ENCODE assay signal across 1 cellular context in the genomic region with DNA sequence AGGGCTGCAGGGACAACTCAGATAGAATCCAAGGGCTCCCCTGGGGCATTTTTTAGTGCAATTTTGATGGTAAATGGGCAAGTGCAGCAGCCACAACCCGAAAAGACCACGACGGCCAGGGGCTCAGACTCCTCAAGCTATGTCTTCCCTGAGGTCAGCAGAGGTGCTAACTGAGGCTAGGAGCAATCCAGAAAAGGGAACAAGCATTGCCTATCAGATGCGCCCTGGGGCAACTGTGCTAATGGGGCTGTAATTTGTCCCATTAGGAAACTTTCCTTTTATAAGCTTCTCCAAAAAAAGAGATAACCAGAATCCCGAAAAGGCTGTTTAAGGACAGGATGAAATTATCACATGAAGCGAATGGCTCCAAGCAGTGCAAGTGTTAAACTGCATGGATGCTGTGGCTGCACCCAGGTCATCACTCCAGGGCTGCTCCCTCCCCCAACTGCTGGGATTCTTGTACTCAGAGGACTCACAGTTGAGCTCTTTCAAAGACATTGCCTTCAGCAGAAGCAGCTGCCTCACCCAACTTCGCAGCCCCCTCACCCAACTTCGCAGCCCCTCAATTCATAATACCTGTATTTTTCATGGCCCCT.
TF ChIP-seq lines count a peak whose summit lies in the region.

No MANE protein-coding gene starts in this region.

TF ChIP-seq in GM23338, 12 proteins besides CTCF, POLR2A, EP300 and RAD21:
- TF ChIP-seq, protein P1, sequence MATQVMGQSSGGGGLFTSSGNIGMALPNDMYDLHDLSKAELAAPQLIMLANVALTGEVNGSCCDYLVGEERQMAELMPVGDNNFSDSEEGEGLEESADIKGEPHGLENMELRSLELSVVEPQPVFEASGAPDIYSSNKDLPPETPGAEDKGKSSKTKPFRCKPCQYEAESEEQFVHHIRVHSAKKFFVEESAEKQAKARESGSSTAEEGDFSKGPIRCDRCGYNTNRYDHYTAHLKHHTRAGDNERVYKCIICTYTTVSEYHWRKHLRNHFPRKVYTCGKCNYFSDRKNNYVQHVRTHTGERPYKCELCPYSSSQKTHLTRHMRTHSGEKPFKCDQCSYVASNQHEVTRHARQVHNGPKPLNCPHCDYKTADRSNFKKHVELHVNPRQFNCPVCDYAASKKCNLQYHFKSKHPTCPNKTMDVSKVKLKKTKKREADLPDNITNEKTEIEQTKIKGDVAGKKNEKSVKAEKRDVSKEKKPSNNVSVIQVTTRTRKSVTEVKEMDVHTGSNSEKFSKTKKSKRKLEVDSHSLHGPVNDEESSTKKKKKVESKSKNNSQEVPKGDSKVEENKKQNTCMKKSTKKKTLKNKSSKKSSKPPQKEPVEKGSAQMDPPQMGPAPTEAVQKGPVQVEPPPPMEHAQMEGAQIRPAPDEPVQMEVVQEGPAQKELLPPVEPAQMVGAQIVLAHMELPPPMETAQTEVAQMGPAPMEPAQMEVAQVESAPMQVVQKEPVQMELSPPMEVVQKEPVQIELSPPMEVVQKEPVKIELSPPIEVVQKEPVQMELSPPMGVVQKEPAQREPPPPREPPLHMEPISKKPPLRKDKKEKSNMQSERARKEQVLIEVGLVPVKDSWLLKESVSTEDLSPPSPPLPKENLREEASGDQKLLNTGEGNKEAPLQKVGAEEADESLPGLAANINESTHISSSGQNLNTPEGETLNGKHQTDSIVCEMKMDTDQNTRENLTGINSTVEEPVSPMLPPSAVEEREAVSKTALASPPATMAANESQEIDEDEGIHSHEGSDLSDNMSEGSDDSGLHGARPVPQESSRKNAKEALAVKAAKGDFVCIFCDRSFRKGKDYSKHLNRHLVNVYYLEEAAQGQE (IDR thresholded peaks at IDR 0.05; ENCODE audit: unreplicated experiment) = no peak
- TF ChIP-seq NANOG (IDR thresholded peaks at IDR 0.05; ENCODE audit: borderline replicate concordance) (no peak), ZNF331 (CRISPR knock-in tag; IDR thresholded peaks at IDR 0.05; ENCODE audit: low read depth) (no peak), EZH2phosphoT487 (IDR thresholded peaks at IDR 0.05; ENCODE audit: unreplicated experiment) (no peak), STAT1 (IDR thresholded peaks at IDR 0.05; ENCODE audit: unreplicated experiment) (no peak), JUNB (IDR thresholded peaks at IDR 0.05; ENCODE audit: unreplicated experiment) (no peak), ZNF114 (CRISPR knock-in tag; IDR thresholded peaks at IDR 0.05) (no peak)
- TF ChIP-seq, protein P2, sequence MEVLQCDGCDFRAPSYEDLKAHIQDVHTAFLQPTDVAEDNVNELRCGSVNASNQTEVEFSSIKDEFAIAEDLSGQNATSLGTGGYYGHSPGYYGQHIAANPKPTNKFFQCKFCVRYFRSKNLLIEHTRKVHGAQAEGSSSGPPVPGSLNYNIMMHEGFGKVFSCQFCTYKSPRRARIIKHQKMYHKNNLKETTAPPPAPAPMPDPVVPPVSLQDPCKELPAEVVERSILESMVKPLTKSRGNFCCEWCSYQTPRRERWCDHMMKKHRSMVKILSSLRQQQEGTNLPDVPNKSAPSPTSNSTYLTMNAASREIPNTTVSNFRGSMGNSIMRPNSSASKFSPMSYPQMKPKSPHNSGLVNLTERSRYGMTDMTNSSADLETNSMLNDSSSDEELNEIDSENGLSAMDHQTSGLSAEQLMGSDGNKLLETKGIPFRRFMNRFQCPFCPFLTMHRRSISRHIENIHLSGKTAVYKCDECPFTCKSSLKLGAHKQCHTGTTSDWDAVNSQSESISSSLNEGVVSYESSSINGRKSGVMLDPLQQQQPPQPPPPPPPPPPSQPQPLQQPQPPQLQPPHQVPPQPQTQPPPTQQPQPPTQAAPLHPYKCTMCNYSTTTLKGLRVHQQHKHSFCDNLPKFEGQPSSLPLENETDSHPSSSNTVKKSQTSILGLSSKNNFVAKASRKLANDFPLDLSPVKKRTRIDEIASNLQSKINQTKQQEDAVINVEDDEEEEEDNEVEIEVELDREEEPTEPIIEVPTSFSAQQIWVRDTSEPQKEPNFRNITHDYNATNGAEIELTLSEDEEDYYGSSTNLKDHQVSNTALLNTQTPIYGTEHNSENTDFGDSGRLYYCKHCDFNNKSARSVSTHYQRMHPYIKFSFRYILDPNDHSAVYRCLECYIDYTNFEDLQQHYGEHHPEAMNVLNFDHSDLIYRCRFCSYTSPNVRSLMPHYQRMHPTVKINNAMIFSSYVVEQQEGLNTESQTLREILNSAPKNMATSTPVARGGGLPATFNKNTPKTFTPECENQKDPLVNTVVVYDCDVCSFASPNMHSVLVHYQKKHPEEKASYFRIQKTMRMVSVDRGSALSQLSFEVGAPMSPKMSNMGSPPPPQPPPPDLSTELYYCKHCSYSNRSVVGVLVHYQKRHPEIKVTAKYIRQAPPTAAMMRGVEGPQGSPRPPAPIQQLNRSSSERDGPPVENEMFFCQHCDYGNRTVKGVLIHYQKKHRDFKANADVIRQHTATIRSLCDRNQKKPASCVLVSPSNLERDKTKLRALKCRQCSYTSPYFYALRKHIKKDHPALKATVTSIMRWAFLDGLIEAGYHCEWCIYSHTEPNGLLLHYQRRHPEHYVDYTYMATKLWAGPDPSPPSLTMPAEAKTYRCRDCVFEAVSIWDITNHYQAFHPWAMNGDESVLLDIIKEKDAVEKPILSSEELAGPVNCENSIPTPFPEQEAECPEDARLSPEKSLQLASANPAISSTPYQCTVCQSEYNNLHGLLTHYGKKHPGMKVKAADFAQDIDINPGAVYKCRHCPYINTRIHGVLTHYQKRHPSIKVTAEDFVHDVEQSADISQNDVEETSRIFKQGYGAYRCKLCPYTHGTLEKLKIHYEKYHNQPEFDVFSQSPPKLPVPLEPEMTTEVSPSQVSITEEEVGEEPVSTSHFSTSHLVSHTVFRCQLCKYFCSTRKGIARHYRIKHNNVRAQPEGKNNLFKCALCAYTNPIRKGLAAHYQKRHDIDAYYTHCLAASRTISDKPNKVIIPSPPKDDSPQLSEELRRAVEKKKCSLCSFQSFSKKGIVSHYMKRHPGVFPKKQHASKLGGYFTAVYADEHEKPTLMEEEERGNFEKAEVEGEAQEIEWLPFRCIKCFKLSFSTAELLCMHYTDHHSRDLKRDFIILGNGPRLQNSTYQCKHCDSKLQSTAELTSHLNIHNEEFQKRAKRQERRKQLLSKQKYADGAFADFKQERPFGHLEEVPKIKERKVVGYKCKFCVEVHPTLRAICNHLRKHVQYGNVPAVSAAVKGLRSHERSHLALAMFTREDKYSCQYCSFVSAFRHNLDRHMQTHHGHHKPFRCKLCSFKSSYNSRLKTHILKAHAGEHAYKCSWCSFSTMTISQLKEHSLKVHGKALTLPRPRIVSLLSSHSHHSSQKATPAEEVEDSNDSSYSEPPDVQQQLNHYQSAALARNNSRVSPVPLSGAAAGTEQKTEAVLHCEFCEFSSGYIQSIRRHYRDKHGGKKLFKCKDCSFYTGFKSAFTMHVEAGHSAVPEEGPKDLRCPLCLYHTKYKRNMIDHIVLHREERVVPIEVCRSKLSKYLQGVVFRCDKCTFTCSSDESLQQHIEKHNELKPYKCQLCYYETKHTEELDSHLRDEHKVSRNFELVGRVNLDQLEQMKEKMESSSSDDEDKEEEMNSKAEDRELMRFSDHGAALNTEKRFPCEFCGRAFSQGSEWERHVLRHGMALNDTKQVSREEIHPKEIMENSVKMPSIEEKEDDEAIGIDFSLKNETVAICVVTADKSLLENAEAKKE (CRISPR knock-in tag; IDR thresholded peaks at IDR 0.05) = no peak
TF ChIP-seq in GM23338: peak in this region for 0.
